ENCODE assay signal across 7 cellular contexts in genomic region chr19:18594096-18594823, GRCh38. TPM values are rescaled to one million over a fixed set of nuclear protein-coding genes. Genes with fewer than 3 reads are reported as not detected.
DNase-seq lines count a peak whose midpoint lies in the region; ATAC-seq, FAIRE-seq and TF ChIP-seq lines count a peak whose summit lies in the region.

No MANE protein-coding gene starts in this region.

- H3K27me3 ChIP-seq in HUES64 (ENCODE audit: insufficient read depth, low read length) (peaks cover 6% of the 10 kb centered on the region), RWPE2 (ENCODE audit: insufficient read depth, poor library complexity, severe bottlenecking) (no peaks in the 10 kb centered on the region), neutrophil (peaks cover 64% of the 10 kb centered on the region)

- H3K36me3 ChIP-seq in HUES64 (ENCODE audit: insufficient read depth, low read length) (peaks cover 4% of the 10 kb centered on the region; the same call in 1 of the 2 replicates), RWPE2 (ENCODE audit: low read depth) (peaks cover 8% of the 10 kb centered on the region; the same call in 1 of the 2 replicates), neutrophil (no peaks in the 10 kb centered on the region)

- FAIRE-seq in GM12892 (lab: Jason Lieb, UNC), result peak; percentile 92

- ATAC-seq in RWPE2 (ENCODE audit: low read depth), result peak; percentile 59

- TF ChIP-seq POLR2A in GM12892 (IDR thresholded peaks at IDR 0.05; ENCODE audit: low read depth, low read length), result no peak

- H3K9me3 ChIP-seq in HUES64 (ENCODE audit: insufficient read depth, low read depth, low read length) (no peaks in the 10 kb centered on the region), RWPE2 (ENCODE audit: severe bottlenecking) (no peaks in the 10 kb centered on the region), neutrophil (no peaks in the 10 kb centered on the region)

- peaks cover 14% of the 10 kb centered on the region for H3K4me1 ChIP-seq in HUES64 (ENCODE audit: insufficient read depth, low read length)
- H3K4me1 ChIP-seq in RWPE2 (ENCODE audit: insufficient read depth, poor library complexity, severe bottlenecking), result peaks cover 5% of the 10 kb centered on the region
- peaks cover 27 to 29% of the 10 kb centered on the region in 2 experiments for H3K4me1 ChIP-seq in neutrophil (ENCODE audit: control insufficient read depth in 1 of 2, insufficient read depth in 1 of 2, low read depth in 1 of 2, low read length in 1 of 2)

- TF ChIP-seq CTCF in RWPE2 (IDR thresholded peaks at IDR 0.05; ENCODE audit: poor library complexity, severe bottlenecking) (peak; percentile 93), neutrophil (IDR thresholded peaks at IDR 0.05) (peak; percentile 82)

- H3K27ac ChIP-seq in HUES64 (ENCODE audit: low read depth, low read length), result peak overlapping the region; percentile 89; the same call in 1 of the 2 replicates
- no peak overlapping the region for H3K27ac ChIP-seq in RWPE2 (ENCODE audit: poor library complexity, severe bottlenecking)
- peak overlapping the region; percentile 57 for H3K27ac ChIP-seq in neutrophil
- H3K27ac ChIP-seq in substantia nigra (ENCODE audit: low read depth, low read length, poor library complexity, severe bottlenecking), result no peak overlapping the region

- under 1% methylated on average over 47 of the region's 54 CpGs for WGBS in HUES64

- peak overlapping the region; percentile 59 for H3K9ac ChIP-seq in HUES64 (ENCODE audit: low read depth, low read length)

- DNase-seq in GM12892 (ENCODE audit: insufficient read length), result peak; percentile 97
- peak; percentile 54 for DNase-seq in RWPE2 (ENCODE audit: low spot score)
- DNase-seq in activated effector memory CD4-positive, alpha-beta T cell treated with anti-CD3 and anti-CD28 coated beads, Interleukin-2, amount 50 U/mL, for 16 hours, result peak; percentile 90
- DNase-seq in foreskin melanocyte, result peak; percentile 54
- DNase-seq in substantia nigra (lab: John Stamatoyannopoulos, UW), result peak in 37 of 49 donors; percentile 3 to 80 (median 30)

- H3K4me3 ChIP-seq in HUES64 (ENCODE audit: low read length) (peak overlapping the region; percentile 42), RWPE2 (ENCODE audit: severe bottlenecking) (peak overlapping the region; percentile 21), neutrophil (ENCODE audit: low read depth in 1 of 2, low read length in 1 of 2) (peak overlapping the region; percentile 23 to 54)

RNA-seq across cellular contexts. Expression of gene REX1BD, which starts 5.7 kb away (rescaled TPM):
- polyA plus RNA-seq in GM12892 (2012; ENCODE audit: missing spikeins), result 8.4 TPM
- polyA plus RNA-seq in HUES64 (2013, experiment 1 of 2), result 52.1 TPM
- 45.2 TPM for polyA plus RNA-seq in HUES64 (2013, experiment 2 of 2)

RNA-seq across cellular contexts. Expression of gene CRLF1, which starts 12.3 kb away (rescaled TPM):
- 5.7 TPM for polyA plus RNA-seq in GM12892 (2012; ENCODE audit: missing spikeins)
- 4.2 TPM for polyA plus RNA-seq in HUES64 (2013, experiment 1 of 2)
- 8.9 TPM for polyA plus RNA-seq in HUES64 (2013, experiment 2 of 2)

RNA-seq across cellular contexts. Expression of gene TMEM59L, which starts 18.4 kb away (rescaled TPM):
- not detected for polyA plus RNA-seq in GM12892 (2012; ENCODE audit: missing spikeins)
- polyA plus RNA-seq in HUES64 (2013, experiment 1 of 2), result 3.7 TPM
- polyA plus RNA-seq in HUES64 (2013, experiment 2 of 2), result 4.8 TPM

RNA-seq across cellular contexts. Expression of gene UBA52, which starts 22.6 kb away (rescaled TPM):
- polyA plus RNA-seq in GM12892 (2012; ENCODE audit: missing spikeins), result 2,400 TPM
- 1,216 TPM for polyA plus RNA-seq in HUES64 (2013, experiment 1 of 2)
- 1,283 TPM for polyA plus RNA-seq in HUES64 (2013, experiment 2 of 2)

RNA-seq across cellular contexts. Expression of gene KXD1, which starts 36.6 kb away (rescaled TPM):
- 98.8 TPM for polyA plus RNA-seq in GM12892 (2012; ENCODE audit: missing spikeins)
- 104 TPM for polyA plus RNA-seq in HUES64 (2013, experiment 1 of 2)
- 118 TPM for polyA plus RNA-seq in HUES64 (2013, experiment 2 of 2)

Comparison
In these comparisons a context has a peak if more than half of its experiments do, and no peak if none do; other contexts are left out.
1. DNase-seq: peak in every context shown above with its lines; median percentile 97 in GM12892; 90 in activated effector memory CD4-positive, alpha-beta T cell treated with anti-CD3 and anti-CD28 coated beads, Interleukin-2, amount 50 U/mL, for 16 hours; 54 in RWPE2; 54 in foreskin melanocyte; 30 in substantia nigra.
2. H3K27ac ChIP-seq: peak in HUES64 (single experiment) and neutrophil (single experiment); none in RWPE2 (single experiment) and substantia nigra (single experiment).
3. Peak in every context shown above with its lines, with median percentiles within 50 percentile points of each other: H3K4me3 ChIP-seq.